8 cellular contexts compared by ENCODE assay signal in the genomic region with DNA sequence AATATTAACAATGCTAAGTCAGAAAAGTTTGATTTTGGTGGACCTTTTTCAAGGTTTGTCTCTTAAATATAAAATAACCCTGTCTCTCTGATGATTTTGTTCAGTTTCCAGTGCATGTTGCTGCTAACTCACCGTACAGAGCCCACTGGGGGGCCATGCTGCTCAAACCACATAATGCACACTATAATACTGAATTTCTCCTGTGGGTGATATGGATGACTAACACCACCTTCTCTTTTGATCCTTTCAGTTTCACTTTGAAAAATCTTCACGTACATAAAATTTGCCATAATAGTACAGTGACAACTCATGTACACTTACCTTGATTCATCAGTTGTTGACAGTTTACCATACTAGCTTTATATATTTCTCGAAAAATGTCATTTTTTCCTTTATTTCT.
DNase-seq lines count a peak whose midpoint lies in the region; ATAC-seq, FAIRE-seq and TF ChIP-seq lines count a peak whose summit lies in the region.

No MANE protein-coding gene starts in this region.

- H3K79me2 ChIP-seq in ACC112 (ENCODE audit: control insufficient read depth, insufficient read depth, low read length, unreplicated experiment) = no peaks in the 10 kb centered on the region

- H3K36me3 ChIP-seq in ACC112 (ENCODE audit: insufficient read depth, low read length) (no peaks in the 10 kb centered on the region), gastrocnemius medialis (no peaks in the 10 kb centered on the region)

- DNase-seq in HTR-8/SVneo (ENCODE audit: insufficient read length, low spot score) (peak; percentile 9), astrocyte of the hippocampus (ENCODE audit: low read depth, low spot score) (peak; percentile 6), frontal cortex (ENCODE audit: low spot score in 2 of 2) (no peak), gastrocnemius medialis (no peak), dedifferentiated amniotic fluid mesenchymal stem cell (ENCODE audit: extremely low spot score) (no peak)
- DNase-seq in activated CD4-positive, CD25-positive, alpha-beta regulatory T cell (lab: John Stamatoyannopoulos, UW) = no peak

- TF ChIP-seq CTCF in gastrocnemius medialis (IDR thresholded peaks at IDR 0.05 in 4 of 5, conservative IDR thresholded peaks at IDR 0.05 in 1 of 5) = no peak

- peak; percentile 56 for ATAC-seq in GM19455 (IDR thresholded peaks at IDR 0.05; ENCODE audit: unreplicated experiment)
- ATAC-seq in gastrocnemius medialis = no peak

- no peak overlapping the region for H3K27ac ChIP-seq in ACC112 (ENCODE audit: low read depth, low read length)
- H3K27ac ChIP-seq in gastrocnemius medialis = no peak overlapping the region

- in situ Hi-C loops in gastrocnemius medialis (cut with MboI; ENCODE audit: low sequenced_read_pairs in 4 of 4) = no loop called here

- intact Hi-C loops in gastrocnemius medialis (cut with DNase I; ENCODE audit: low total_unique reads) = no loop called here

- TF ChIP-seq POLR2A in gastrocnemius medialis (IDR thresholded peaks at IDR 0.05) = no peak

- FAIRE-seq in HTR-8/SVneo (lab: Jason Lieb, UNC) (no peak), frontal cortex (lab: Jason Lieb, UNC) (no peak)

- H3K27me3 ChIP-seq in ACC112 (ENCODE audit: insufficient read depth, low read length) (no peaks in the 10 kb centered on the region), gastrocnemius medialis (no peaks in the 10 kb centered on the region)

- peak overlapping the region; percentile 53 for H2AFZ ChIP-seq in ACC112 (ENCODE audit: low read length, unreplicated experiment)

- H3K9me3 ChIP-seq in gastrocnemius medialis = no peaks in the 10 kb centered on the region

- H3K4me1 ChIP-seq in ACC112 (ENCODE audit: control insufficient read depth, insufficient read depth, low read length, unreplicated experiment) = no peaks in the 10 kb centered on the region
- no peaks in the 10 kb centered on the region for H3K4me1 ChIP-seq in gastrocnemius medialis

- H3K4me3 ChIP-seq in ACC112 (ENCODE audit: low read depth, low read length) (peak overlapping the region; percentile 41; the same call in 1 of the 2 replicates), gastrocnemius medialis (no peak overlapping the region)

Comparison
In these comparisons a context has a peak if more than half of its experiments do, and no peak if none do; other contexts are left out.
1. DNase-seq: peak in HTR-8/SVneo (single experiment) and astrocyte of the hippocampus (single experiment); none in frontal cortex (0 of 2), gastrocnemius medialis (0 of 2), dedifferentiated amniotic fluid mesenchymal stem cell (single experiment) and activated CD4-positive, CD25-positive, alpha-beta regulatory T cell (0 of 4).